In genomic region chr20:45969712-45970634, GRCh38 we compare ENCODE assay signal across 8 cellular contexts. TPM values are rescaled to one million over a fixed set of nuclear protein-coding genes. Genes with fewer than 3 reads are reported as not detected.
A peak's percentile ranks its signal among the peaks of the same experiment; 100 is the strongest.
DNase-seq lines count a peak whose midpoint lies in the region; ATAC-seq and TF ChIP-seq lines count a peak whose summit lies in the region.

No MANE protein-coding gene starts in this region.

- H3K27ac Mint-ChIP-seq in nephron = peak overlapping the region; percentile 91 to 100 (median 100)

- no peak for TF ChIP-seq POLR2A in erythroblast (IDR thresholded peaks at IDR 0.05; ENCODE audit: low read length)

- ATAC-seq in left ventricle myocardium superior (no peak), HG03342 (IDR thresholded peaks at IDR 0.05; ENCODE audit: unreplicated experiment) (no peak)

- peaks cover 12% of the 10 kb centered on the region for H3K36me3 Mint-ChIP-seq in nephron (ENCODE audit: low read depth)

- peaks cover 3% of the 10 kb centered on the region for H3K27me3 Mint-ChIP-seq in nephron (ENCODE audit: low read depth)

- no peaks in the 10 kb centered on the region for H3K27me3 ChIP-seq in cardiac muscle cell

- H3K9me3 ChIP-seq in cardiac muscle cell (ENCODE audit: low read depth) = no peaks in the 10 kb centered on the region

- H3K9me3 Mint-ChIP-seq in nephron = no peaks in the 10 kb centered on the region

- DNase-seq in cardiac muscle cell (ENCODE audit: low read depth in 1 of 2, low spot score in 1 of 2) (peak; percentile 73 to 74), left ventricle myocardium superior (no peak), NCI-H1092 treated with DMSO at 0.1 percent for 48 hours (lab: John Stamatoyannopoulos, UW) (peak; percentile 33), T1000 (lab: John Stamatoyannopoulos, UW) (peak; percentile 50), erythroblast (lab: John Stamatoyannopoulos, UW) (peak; percentile 63 to 74), GOT3 (lab: John Stamatoyannopoulos, UW) (no peak)

- no peak overlapping the region for H3K4me3 ChIP-seq in cardiac muscle cell

- intact Hi-C loops in left ventricle myocardium superior (cut with micrococcal nuclease) = no loop called here

- H3K27ac ChIP-seq in cardiac muscle cell = peak overlapping the region; percentile 60

- TF ChIP-seq CTCF in cardiac muscle cell (IDR thresholded peaks at IDR 0.05; ENCODE audit: low read depth, low read length) (peak; percentile 72), nephron (IDR thresholded peaks at IDR 0.05; ENCODE audit: unreplicated experiment in 3 of 3) (peak; percentile 27 to 44 (median 33))

- H3K4me1 Mint-ChIP-seq in nephron = peaks cover 13% of the 10 kb centered on the region

- peaks cover 20% of the 10 kb centered on the region for H3K36me3 ChIP-seq in cardiac muscle cell

- H3K4me3 Mint-ChIP-seq in nephron = peak overlapping the region; percentile 87 to 90 (median 88)

- no peaks in the 10 kb centered on the region for H3K4me1 ChIP-seq in cardiac muscle cell (ENCODE audit: low read depth)

RNA-seq across cellular contexts. Expression of gene ZNF335, which starts 2.0 kb away (rescaled TPM):
- total RNA-seq in cardiac muscle cell (18.1 and 28.1 TPM in 2 replicates), left ventricle myocardium superior (10.0 TPM)
- 13.5 and 26.7 TPM in 2 replicates for polyA plus RNA-seq in cardiac muscle cell

RNA-seq across cellular contexts. Expression of gene PCIF1, which starts 35.5 kb away (rescaled TPM):
- total RNA-seq in cardiac muscle cell = 26.8 and 41.2 TPM in 2 replicates
- 43.8 and 65.7 TPM in 2 replicates for polyA plus RNA-seq in cardiac muscle cell
- 26.2 TPM for total RNA-seq in left ventricle myocardium superior

RNA-seq across cellular contexts. Expression of gene MMP9, which starts 38.7 kb away (rescaled TPM):
- total RNA-seq in cardiac muscle cell (0.21 TPM in 1 of 2 replicates, not detected in the other), left ventricle myocardium superior (0.64 TPM)
- 0.15 and 0.20 TPM in 2 replicates for polyA plus RNA-seq in cardiac muscle cell

RNA-seq across cellular contexts. Expression of gene PLTP, which starts 58.0 kb away (rescaled TPM):
- total RNA-seq in cardiac muscle cell (71.7 and 90.9 TPM in 2 replicates), left ventricle myocardium superior (97.7 TPM)
- polyA plus RNA-seq in cardiac muscle cell = 93.6 and 99.6 TPM in 2 replicates

RNA-seq across cellular contexts. Expression of gene SLC12A5, which starts 59.0 kb away (rescaled TPM):
- total RNA-seq in cardiac muscle cell (7.6 and 8.3 TPM in 2 replicates), left ventricle myocardium superior (1.3 TPM)
- 17.1 and 27.9 TPM in 2 replicates for polyA plus RNA-seq in cardiac muscle cell

Comparison
In these comparisons a context has a peak if more than half of its experiments do, and no peak if none do; other contexts are left out.
1. DNase-seq: peak in cardiac muscle cell (2 of 2), NCI-H1092 treated with DMSO at 0.1 percent for 48 hours (single experiment), T1000 (single experiment) and erythroblast (2 of 2); none in left ventricle myocardium superior (single experiment) and GOT3 (single experiment).